ENCODE assay signal across 1 cellular context in genomic region chr19:48290923-48291700, GRCh38.
TF ChIP-seq lines count a peak whose summit lies in the region.

No MANE protein-coding gene starts in this region.

TF ChIP-seq in GM12878, 131 proteins besides CTCF, POLR2A, EP300 and RAD21 (continued from another document):
- TF ChIP-seq IRF5 (IDR thresholded peaks at IDR 0.05; ENCODE audit: borderline replicate concordance), result no peak
- no peak for TF ChIP-seq YBX1 (IDR thresholded peaks at IDR 0.05)
- no peak for TF ChIP-seq TCF7 (IDR thresholded peaks at IDR 0.05; ENCODE audit: borderline replicate concordance)
- 0 out of 4 replicates have a peak, but pooled peaks of 1 of the 2 experiments have one; percentile 25 for TF ChIP-seq IKZF2 (IDR thresholded peaks at IDR 0.05)
- TF ChIP-seq IKZF1 (conservative IDR thresholded peaks at IDR 0.05), result peak; percentile 60
- TF ChIP-seq NRF1 (conservative IDR thresholded peaks at IDR 0.05; ENCODE audit: low read depth, low read length), result no peak
- TF ChIP-seq LARP7 (IDR thresholded peaks at IDR 0.05), result 0 out of 2 replicates have a peak, but pooled peaks have one; percentile 18
- TF ChIP-seq, protein P1, sequence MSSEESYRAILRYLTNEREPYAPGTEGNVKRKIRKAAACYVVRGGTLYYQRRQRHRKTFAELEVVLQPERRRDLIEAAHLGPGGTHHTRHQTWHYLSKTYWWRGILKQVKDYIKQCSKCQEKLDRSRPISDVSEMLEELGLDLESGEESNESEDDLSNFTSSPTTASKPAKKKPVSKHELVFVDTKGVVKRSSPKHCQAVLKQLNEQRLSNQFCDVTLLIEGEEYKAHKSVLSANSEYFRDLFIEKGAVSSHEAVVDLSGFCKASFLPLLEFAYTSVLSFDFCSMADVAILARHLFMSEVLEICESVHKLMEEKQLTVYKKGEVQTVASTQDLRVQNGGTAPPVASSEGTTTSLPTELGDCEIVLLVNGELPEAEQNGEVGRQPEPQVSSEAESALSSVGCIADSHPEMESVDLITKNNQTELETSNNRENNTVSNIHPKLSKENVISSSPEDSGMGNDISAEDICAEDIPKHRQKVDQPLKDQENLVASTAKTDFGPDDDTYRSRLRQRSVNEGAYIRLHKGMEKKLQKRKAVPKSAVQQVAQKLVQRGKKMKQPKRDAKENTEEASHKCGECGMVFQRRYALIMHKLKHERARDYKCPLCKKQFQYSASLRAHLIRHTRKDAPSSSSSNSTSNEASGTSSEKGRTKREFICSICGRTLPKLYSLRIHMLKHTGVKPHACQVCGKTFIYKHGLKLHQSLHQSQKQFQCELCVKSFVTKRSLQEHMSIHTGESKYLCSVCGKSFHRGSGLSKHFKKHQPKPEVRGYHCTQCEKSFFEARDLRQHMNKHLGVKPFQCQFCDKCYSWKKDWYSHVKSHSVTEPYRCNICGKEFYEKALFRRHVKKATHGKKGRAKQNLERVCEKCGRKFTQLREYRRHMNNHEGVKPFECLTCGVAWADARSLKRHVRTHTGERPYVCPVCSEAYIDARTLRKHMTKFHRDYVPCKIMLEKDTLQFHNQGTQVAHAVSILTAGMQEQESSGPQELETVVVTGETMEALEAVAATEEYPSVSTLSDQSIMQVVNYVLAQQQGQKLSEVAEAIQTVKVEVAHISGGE (CRISPR knock-in tag; IDR thresholded peaks at IDR 0.05), result no peak
- peak; percentile 42; the same call in 1 of the 2 replicates for TF ChIP-seq SPI1 (IDR thresholded peaks at IDR 0.05; ENCODE audit: borderline replicate concordance, insufficient read depth, low read depth, low read length)
- TF ChIP-seq RUNX3 (IDR thresholded peaks at IDR 0.05; ENCODE audit: low read length), result 0 out of 2 replicates have a peak, but pooled peaks have one; percentile 1
- no peak for TF ChIP-seq PKNOX1 (IDR thresholded peaks at IDR 0.05)
- no peak for TF ChIP-seq KLF5 (IDR thresholded peaks at IDR 0.05; ENCODE audit: partially characterized antibody)
- TF ChIP-seq PRDM15 (CRISPR knock-in tag; IDR thresholded peaks at IDR 0.05), result no peak
- TF ChIP-seq, protein P2, sequence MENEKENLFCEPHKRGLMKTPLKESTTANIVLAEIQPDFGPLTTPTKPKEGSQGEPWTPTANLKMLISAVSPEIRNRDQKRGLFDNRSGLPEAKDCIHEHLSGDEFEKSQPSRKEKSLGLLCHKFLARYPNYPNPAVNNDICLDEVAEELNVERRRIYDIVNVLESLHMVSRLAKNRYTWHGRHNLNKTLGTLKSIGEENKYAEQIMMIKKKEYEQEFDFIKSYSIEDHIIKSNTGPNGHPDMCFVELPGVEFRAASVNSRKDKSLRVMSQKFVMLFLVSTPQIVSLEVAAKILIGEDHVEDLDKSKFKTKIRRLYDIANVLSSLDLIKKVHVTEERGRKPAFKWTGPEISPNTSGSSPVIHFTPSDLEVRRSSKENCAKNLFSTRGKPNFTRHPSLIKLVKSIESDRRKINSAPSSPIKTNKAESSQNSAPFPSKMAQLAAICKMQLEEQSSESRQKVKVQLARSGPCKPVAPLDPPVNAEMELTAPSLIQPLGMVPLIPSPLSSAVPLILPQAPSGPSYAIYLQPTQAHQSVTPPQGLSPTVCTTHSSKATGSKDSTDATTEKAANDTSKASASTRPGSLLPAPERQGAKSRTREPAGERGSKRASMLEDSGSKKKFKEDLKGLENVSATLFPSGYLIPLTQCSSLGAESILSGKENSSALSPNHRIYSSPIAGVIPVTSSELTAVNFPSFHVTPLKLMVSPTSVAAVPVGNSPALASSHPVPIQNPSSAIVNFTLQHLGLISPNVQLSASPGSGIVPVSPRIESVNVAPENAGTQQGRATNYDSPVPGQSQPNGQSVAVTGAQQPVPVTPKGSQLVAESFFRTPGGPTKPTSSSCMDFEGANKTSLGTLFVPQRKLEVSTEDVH (IDR thresholded peaks at IDR 0.05; ENCODE audit: low read depth, partially characterized antibody), result no peak
- TF ChIP-seq ZSCAN29 (IDR thresholded peaks at IDR 0.05), result no peak
- TF ChIP-seq JUNB (IDR thresholded peaks at IDR 0.05), result no peak
- peak; percentile 67; the same call in 1 of the 2 replicates for TF ChIP-seq EED (IDR thresholded peaks at IDR 0.05; ENCODE audit: low read depth)
- no peak for TF ChIP-seq SIX5 (IDR thresholded peaks at IDR 0.05; ENCODE audit: low read depth, low read length, severe bottlenecking)
- TF ChIP-seq MLLT1 (IDR thresholded peaks at IDR 0.05), result no peak
- 0 out of 2 replicates have a peak, but pooled peaks have one; percentile 27 for TF ChIP-seq GATAD2B (conservative IDR thresholded peaks at IDR 0.05; ENCODE audit: low read depth)
- TF ChIP-seq MTA2 (IDR thresholded peaks at IDR 0.05; ENCODE audit: low read depth), result no peak
- no peak for TF ChIP-seq SMAD5 (IDR thresholded peaks at IDR 0.05; ENCODE audit: low read depth)
- TF ChIP-seq RCOR1 (conservative IDR thresholded peaks at IDR 0.05; ENCODE audit: low read depth, low read length), result no peak
- no peak for TF ChIP-seq SUZ12 (IDR thresholded peaks at IDR 0.05; ENCODE audit: unreplicated experiment)
- 0 out of 2 replicates have a peak, but pooled peaks have one; percentile 45 for TF ChIP-seq NFXL1 (IDR thresholded peaks at IDR 0.05; ENCODE audit: borderline replicate concordance)
- TF ChIP-seq YY1 (IDR thresholded peaks at IDR 0.05; ENCODE audit: low read depth, low read length), result peak; percentile 60; the same call in 1 of the 2 replicates
- TF ChIP-seq NKRF (conservative IDR thresholded peaks at IDR 0.05), result no peak
- TF ChIP-seq, protein P3, sequence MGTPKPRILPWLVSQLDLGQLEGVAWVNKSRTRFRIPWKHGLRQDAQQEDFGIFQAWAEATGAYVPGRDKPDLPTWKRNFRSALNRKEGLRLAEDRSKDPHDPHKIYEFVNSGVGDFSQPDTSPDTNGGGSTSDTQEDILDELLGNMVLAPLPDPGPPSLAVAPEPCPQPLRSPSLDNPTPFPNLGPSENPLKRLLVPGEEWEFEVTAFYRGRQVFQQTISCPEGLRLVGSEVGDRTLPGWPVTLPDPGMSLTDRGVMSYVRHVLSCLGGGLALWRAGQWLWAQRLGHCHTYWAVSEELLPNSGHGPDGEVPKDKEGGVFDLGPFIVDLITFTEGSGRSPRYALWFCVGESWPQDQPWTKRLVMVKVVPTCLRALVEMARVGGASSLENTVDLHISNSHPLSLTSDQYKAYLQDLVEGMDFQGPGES (IDR thresholded peaks at IDR 0.05), result no peak
- TF ChIP-seq BCL11A (IDR thresholded peaks at IDR 0.05; ENCODE audit: low read depth, low read length), result no peak
- peak; percentile 81; the same call in 1 of the 2 replicates for TF ChIP-seq SMC3 (IDR thresholded peaks at IDR 0.05; ENCODE audit: borderline replicate concordance, low read length)
- TF ChIP-seq BHLHE40 (IDR thresholded peaks at IDR 0.05; ENCODE audit: borderline replicate concordance in 1 of 2, low read depth in 2 of 2, low read length in 1 of 2), result no peak
- TF ChIP-seq STAT3 (IDR thresholded peaks at IDR 0.05; ENCODE audit: low read depth, low read length), result no peak
- no peak for TF ChIP-seq ETV6 (conservative IDR thresholded peaks at IDR 0.05 in 1 of 2, IDR thresholded peaks at IDR 0.05 in 1 of 2; ENCODE audit: borderline replicate concordance in 1 of 2, low read depth in 1 of 2)
- no peak for TF ChIP-seq SP1 (IDR thresholded peaks at IDR 0.05; ENCODE audit: low read depth, low read length)
- TF ChIP-seq, protein P4, sequence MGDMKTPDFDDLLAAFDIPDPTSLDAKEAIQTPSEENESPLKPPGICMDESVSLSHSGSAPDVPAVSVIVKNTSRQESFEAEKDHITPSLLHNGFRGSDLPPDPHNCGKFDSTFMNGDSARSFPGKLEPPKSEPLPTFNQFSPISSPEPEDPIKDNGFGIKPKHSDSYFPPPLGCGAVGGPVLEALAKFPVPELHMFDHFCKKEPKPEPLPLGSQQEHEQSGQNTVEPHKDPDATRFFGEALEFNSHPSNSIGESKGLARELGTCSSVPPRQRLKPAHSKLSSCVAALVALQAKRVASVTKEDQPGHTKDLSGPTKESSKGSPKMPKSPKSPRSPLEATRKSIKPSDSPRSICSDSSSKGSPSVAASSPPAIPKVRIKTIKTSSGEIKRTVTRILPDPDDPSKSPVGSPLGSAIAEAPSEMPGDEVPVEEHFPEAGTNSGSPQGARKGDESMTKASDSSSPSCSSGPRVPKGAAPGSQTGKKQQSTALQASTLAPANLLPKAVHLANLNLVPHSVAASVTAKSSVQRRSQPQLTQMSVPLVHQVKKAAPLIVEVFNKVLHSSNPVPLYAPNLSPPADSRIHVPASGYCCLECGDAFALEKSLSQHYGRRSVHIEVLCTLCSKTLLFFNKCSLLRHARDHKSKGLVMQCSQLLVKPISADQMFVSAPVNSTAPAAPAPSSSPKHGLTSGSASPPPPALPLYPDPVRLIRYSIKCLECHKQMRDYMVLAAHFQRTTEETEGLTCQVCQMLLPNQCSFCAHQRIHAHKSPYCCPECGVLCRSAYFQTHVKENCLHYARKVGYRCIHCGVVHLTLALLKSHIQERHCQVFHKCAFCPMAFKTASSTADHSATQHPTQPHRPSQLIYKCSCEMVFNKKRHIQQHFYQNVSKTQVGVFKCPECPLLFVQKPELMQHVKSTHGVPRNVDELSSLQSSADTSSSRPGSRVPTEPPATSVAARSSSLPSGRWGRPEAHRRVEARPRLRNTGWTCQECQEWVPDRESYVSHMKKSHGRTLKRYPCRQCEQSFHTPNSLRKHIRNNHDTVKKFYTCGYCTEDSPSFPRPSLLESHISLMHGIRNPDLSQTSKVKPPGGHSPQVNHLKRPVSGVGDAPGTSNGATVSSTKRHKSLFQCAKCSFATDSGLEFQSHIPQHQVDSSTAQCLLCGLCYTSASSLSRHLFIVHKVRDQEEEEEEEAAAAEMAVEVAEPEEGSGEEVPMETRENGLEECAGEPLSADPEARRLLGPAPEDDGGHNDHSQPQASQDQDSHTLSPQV (IDR thresholded peaks at IDR 0.05), result no peak
